In the genomic region with DNA sequence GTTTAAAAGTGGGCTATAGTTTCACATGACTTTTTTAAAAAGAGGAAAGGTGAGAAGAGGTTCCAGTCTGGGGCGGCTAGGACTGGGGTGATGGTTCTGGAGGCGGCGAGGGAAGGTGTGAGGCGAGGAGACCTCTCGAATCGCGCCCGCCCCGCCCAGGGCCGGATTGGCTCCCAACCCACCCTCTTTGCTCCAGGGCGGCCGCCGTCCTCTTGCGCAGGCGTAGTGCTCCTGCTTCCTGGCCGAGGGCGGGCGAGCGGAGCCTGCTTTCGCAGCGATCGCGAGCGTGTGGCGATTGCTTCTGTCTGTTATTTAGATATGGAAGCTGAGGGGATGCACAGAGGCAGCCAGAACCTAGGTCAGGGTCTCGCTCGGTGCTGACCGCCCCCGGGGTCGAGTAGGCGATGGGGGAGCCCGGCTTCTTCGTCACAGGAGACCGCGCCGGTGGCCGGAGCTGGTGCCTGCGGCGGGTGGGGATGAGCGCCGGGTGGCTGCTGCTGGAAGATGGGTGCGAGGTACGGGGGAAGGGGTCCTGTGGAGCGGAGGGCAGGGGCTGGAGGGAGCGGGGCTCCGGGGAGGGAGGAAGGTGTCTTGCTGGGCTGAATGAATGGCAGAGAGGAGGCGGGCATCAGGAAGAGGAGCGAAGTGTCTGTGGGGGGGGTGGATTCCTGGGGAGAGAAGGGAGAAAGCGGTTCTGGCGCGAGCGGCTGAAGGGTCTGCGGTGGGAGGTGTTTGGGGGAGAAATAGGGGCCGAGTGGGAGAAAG, we compare ENCODE assay signal across 8 cellular contexts. TPM values are rescaled to one million over a fixed set of nuclear protein-coding genes. Genes with fewer than 3 reads are reported as not detected.
DNase-seq lines count a peak whose midpoint lies in the region; ATAC-seq lines count a peak whose summit lies in the region.

A gene with protein sequence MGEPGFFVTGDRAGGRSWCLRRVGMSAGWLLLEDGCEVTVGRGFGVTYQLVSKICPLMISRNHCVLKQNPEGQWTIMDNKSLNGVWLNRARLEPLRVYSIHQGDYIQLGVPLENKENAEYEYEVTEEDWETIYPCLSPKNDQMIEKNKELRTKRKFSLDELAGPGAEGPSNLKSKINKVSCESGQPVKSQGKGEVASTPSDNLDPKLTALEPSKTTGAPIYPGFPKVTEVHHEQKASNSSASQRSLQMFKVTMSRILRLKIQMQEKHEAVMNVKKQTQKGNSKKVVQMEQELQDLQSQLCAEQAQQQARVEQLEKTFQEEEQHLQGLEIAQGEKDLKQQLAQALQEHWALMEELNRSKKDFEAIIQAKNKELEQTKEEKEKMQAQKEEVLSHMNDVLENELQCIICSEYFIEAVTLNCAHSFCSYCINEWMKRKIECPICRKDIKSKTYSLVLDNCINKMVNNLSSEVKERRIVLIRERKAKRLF (plus strand): TSS at position 223 of the 765 bp plus-strand sequence. CDS start 182 bp downstream, at position 405.

- H3K4me3 ChIP-seq in endocrine pancreas (ENCODE audit: control insufficient read depth, insufficient read depth, low read length) (peak within 1 kb of the TSS; percentile 77), mesenchymal stem cell (ENCODE audit: insufficient read depth in 1 of 2, low read depth in 1 of 2, low read length in 2 of 2) (peak within 1 kb of the TSS; percentile 95 to 96)

- peak within 1 kb of the TSS; percentile 84 for H3K4me2 ChIP-seq in mesenchymal stem cell (ENCODE audit: low read length, poor library complexity, severe bottlenecking)

- peak within 1 kb of the TSS; percentile 48 to 57 for H3K18ac ChIP-seq in mesenchymal stem cell (ENCODE audit: low read depth in 1 of 2, low read length in 2 of 2)

- H3K27me3 ChIP-seq in endocrine pancreas (ENCODE audit: control insufficient read depth, insufficient read depth, low read length) (no peaks in the 10 kb centered on the region), mesenchymal stem cell (ENCODE audit: control insufficient read depth in 1 of 2, insufficient read depth in 1 of 2, low read length in 2 of 2) (no peaks in the 10 kb centered on the region)

- peak within 1 kb of the TSS in 1 of 2 experiments; percentile 99 for H3K23ac ChIP-seq in mesenchymal stem cell (ENCODE audit: low read length in 2 of 2)

- peak within 1 kb of the TSS; percentile 45 for H4K91ac ChIP-seq in mesenchymal stem cell (ENCODE audit: low read length)

- peaks cover 18% of the 10 kb centered on the region for H3K79me1 ChIP-seq in mesenchymal stem cell (replicated peaks; ENCODE audit: low read length, poor library complexity, severe bottlenecking)

- no peak within 1 kb of the TSS for H3K27ac ChIP-seq in mesenchymal stem cell (ENCODE audit: low read length, poor library complexity, severe bottlenecking)

- DNase-seq in CMK (ENCODE audit: low read depth) = peak; percentile 78
- peak; percentile 41 for DNase-seq in HS-5 (ENCODE audit: low read depth)
- DNase-seq in NOMO-1 treated with dmso at 0.1 percent for 144 hours (lab: John Stamatoyannopoulos, UW; ENCODE audit: unreplicated experiment) = peak; percentile 79
- DNase-seq in activated CD8-positive, alpha-beta memory T cell treated with anti-CD3 and anti-CD28 coated beads for 48 hours (ENCODE audit: low read depth in 2 of 3, low spot score in 2 of 3) = peak; percentile 71 to 85 (median 82)
- peak; percentile 86 for DNase-seq in mesenchymal stem cell
- DNase-seq in stimulated activated CD8-positive, alpha-beta memory T cell treated with anti-CD3 and anti-CD28 coated beads, Interleukin-12 subunit alpha, Interleukin-12 subunit beta, amount 100 ng/mL, for 24 hours (ENCODE audit: extremely low read depth) = peak; percentile 78

- H2BK12ac ChIP-seq in mesenchymal stem cell (ENCODE audit: low read length in 2 of 2) = peak within 1 kb of the TSS in 1 of 2 experiments; percentile 54

- no peak within 1 kb of the TSS for H2AK5ac ChIP-seq in mesenchymal stem cell (ENCODE audit: low read length, severe bottlenecking)

- peak within 1 kb of the TSS; percentile 55 for H3K9ac ChIP-seq in endocrine pancreas (ENCODE audit: control insufficient read depth, insufficient read depth, low read length)
- peak within 1 kb of the TSS; percentile 95 for H3K9ac ChIP-seq in mesenchymal stem cell (ENCODE audit: low read length)

- H3K36me3 ChIP-seq in endocrine pancreas (ENCODE audit: control insufficient read depth, insufficient read depth, low read length) (no peaks in the 10 kb centered on the region), mesenchymal stem cell (ENCODE audit: control insufficient read depth in 1 of 2, insufficient read depth in 2 of 2, low read depth in 1 of 2, low read length in 2 of 2) (no peaks in the 10 kb centered on the region)

- H3K4me1 ChIP-seq in endocrine pancreas (ENCODE audit: control insufficient read depth, insufficient read depth, low read length) = peaks cover 10% of the 10 kb centered on the region
- H3K4me1 ChIP-seq in mesenchymal stem cell (ENCODE audit: control insufficient read depth, insufficient read depth, low read depth, low read length) = peaks cover 1% of the 10 kb centered on the region

- no peak within 1 kb of the TSS for H2BK5ac ChIP-seq in mesenchymal stem cell (ENCODE audit: low read depth, low read length, poor library complexity, severe bottlenecking)

- peak within 1 kb of the TSS; percentile 88 for H2BK15ac ChIP-seq in mesenchymal stem cell (ENCODE audit: low read depth, poor library complexity, severe bottlenecking)

- no peaks in the 10 kb centered on the region for H3K9me3 ChIP-seq in endocrine pancreas (ENCODE audit: control insufficient read depth, low read length)
- no peaks in the 10 kb centered on the region for H3K9me3 ChIP-seq in mesenchymal stem cell (ENCODE audit: control insufficient read depth, low read length)

- H4K8ac ChIP-seq in mesenchymal stem cell (ENCODE audit: low read length) = peak within 1 kb of the TSS; percentile 95

- no peak within 1 kb of the TSS for H2BK120ac ChIP-seq in mesenchymal stem cell (ENCODE audit: low read depth, low read length)

- H3K4ac ChIP-seq in mesenchymal stem cell (ENCODE audit: low read depth in 1 of 2, low read length in 2 of 2) = peak within 1 kb of the TSS in 1 of 2 experiments; percentile 94

- under 1% methylated on average over 54 of the region's 54 CpGs for WGBS in mesenchymal stem cell

- peak; percentile 82 for ATAC-seq in GM19467 (IDR thresholded peaks at IDR 0.05; ENCODE audit: unreplicated experiment)

- peak within 1 kb of the TSS; percentile 94 for H2AFZ ChIP-seq in mesenchymal stem cell (ENCODE audit: low read depth, low read length)

- peak within 1 kb of the TSS; percentile 63 to 64 for H3K14ac ChIP-seq in mesenchymal stem cell (ENCODE audit: low read length in 2 of 2)

RNA-seq across cellular contexts. Expression of the gene that starts here (rescaled TPM):
- 13.1 TPM for polyA plus RNA-seq in mesenchymal stem cell (2013, experiment 1 of 2)
- polyA plus RNA-seq in mesenchymal stem cell (2013, experiment 2 of 2) = 12.4 TPM
